Comparison of ENCODE assay signal across 11 cellular contexts in the genomic region with DNA sequence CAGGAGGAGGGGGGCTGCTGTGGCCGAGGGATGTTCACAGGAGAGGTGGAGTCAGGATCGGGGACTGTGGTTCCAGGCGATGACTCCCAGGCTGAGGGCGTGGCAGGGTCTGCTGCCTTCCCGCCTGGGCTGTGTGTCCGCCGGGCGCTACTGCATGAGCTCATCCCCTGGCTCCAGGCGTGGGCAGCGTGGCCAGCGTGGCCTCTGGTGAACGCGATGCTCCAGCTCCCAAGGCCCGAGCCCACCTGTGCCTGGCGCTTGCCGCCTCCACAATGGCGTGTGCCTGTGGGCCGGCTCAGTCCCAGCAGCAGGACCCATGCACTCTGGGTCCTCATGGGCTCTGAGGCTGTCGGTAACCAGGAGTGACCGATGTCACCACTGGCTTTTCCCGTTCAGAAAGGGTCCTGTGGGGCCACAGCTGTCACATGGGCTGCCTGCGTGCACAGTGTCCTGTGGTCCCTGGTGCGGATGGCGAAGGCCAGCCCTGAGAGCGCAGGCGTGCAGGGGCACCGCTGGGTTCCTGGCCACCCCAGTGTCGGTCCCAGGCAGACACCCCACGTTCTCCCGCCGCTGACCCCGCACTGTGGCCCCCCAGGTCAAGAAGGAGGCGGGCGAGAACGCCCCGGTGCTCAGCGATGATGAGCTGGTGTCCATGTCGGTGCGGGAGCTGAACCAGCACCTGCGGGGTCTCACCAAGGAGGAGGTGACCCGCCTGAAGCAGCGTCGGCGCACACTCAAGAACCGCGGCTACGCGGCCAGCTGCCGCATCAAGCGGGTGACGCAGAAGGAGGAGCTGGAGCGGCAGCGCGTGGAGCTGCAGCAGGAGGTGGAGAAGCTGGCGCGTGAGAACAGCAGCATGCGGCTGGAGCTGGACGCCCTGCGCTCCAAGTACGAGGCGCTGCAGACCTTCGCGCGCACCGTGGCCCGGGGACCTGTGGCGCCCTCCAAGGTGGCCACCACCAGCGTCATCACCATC. TPM values are rescaled to one million over a fixed set of nuclear protein-coding genes. Genes with fewer than 3 reads are reported as not detected.
A peak's percentile ranks its signal among the peaks of the same experiment; 100 is the strongest.
DNase-seq lines count a peak whose midpoint lies in the region; ATAC-seq and TF ChIP-seq lines count a peak whose summit lies in the region.
"Had no signal": no experiment of that assay in that cellular context is flagged by ENCODE, and none has a peak within 500 bp of the region (broad histone marks: within the 10 kb centered on the region; RNA-seq: fewer than 3 reads in every experiment).

No MANE protein-coding gene starts in this region.

- ATAC-seq in PC-3 (no peak), HG02623 (IDR thresholded peaks at IDR 0.05; ENCODE audit: unreplicated experiment) (no peak), GM18498 (IDR thresholded peaks at IDR 0.05; ENCODE audit: unreplicated experiment) (no peak)
- ATAC-seq: activated CD8-positive, alpha-beta T cell treated with anti-CD3 and anti-CD28 coated beads for 36 hours had no signal

- no peak overlapping the region for H3K4me2 ChIP-seq in PC-3 (ENCODE audit: low read length)
- H3K4me2 ChIP-seq in skeletal muscle satellite cell (ENCODE audit: low read length): peak overlapping the region; percentile 94

- H3K4me3 ChIP-seq in PC-3 (ENCODE audit: low read length) (no peak overlapping the region), fibroblast of villous mesenchyme (ENCODE audit: low read depth, low read length) (no peak overlapping the region), skeletal muscle satellite cell (ENCODE audit: low read length) (no peak overlapping the region)

- peaks cover 20% of the 10 kb centered on the region for H3K4me1 ChIP-seq in PC-3 (ENCODE audit: insufficient read depth, low read length)
- peaks cover 36% of the 10 kb centered on the region for H3K4me1 ChIP-seq in skeletal muscle satellite cell (ENCODE audit: control insufficient read depth, insufficient read depth, low read length)

- no peak overlapping the region for H2AFZ ChIP-seq in PC-3 (ENCODE audit: low read length)

- no peaks in the 10 kb centered on the region for H3K9me2 ChIP-seq in PC-3 (replicated peaks; ENCODE audit: low read length)

- no peak overlapping the region for H3K9ac ChIP-seq in PC-3 (ENCODE audit: low read length)
- peak overlapping the region; percentile 96 for H3K9ac ChIP-seq in skeletal muscle satellite cell (ENCODE audit: low read depth, low read length)

- POLR2A ChIA-PET in PC-3 (lab: Charles Lee; ENCODE audit: unreplicated experiment): interaction anchor here (0.7 kb wide), 1 partner anchor 10 kb away, joined by 3 read pairs; no protein-coding TSS in a partner anchor

- H3K36me3 ChIP-seq in PC-3 (ENCODE audit: low read depth, low read length): peaks cover 12% of the 10 kb centered on the region
- peaks cover 29% of the 10 kb centered on the region for H3K36me3 ChIP-seq in skeletal muscle satellite cell (ENCODE audit: insufficient read depth, low read length)

- 0 out of 2 replicates have a peak overlapping the region, but pooled peaks have one; percentile 5 for H3K27ac ChIP-seq in PC-3 (ENCODE audit: low read length)

- TF ChIP-seq CTCF in PC-3 (conservative IDR thresholded peaks at IDR 0.05; ENCODE audit: low read depth, low read length) (no peak), fibroblast of villous mesenchyme (IDR thresholded peaks at IDR 0.05; ENCODE audit: insufficient read depth, low read depth, low read length) (no peak)

- no TSS peak for BruUV-seq in PC-3 (replicated peaks; lab: Mats Ljungman, UMichigan)

- no peaks in the 10 kb centered on the region for H3F3A ChIP-seq in PC-3 (ENCODE audit: low read length, unreplicated experiment)

- H3K9me3 ChIP-seq in PC-3 (ENCODE audit: low read length) (no peaks in the 10 kb centered on the region), skeletal muscle satellite cell (replicated peaks; ENCODE audit: low read length) (no peaks in the 10 kb centered on the region)

- DNase-seq in PC-3 (no peak), fibroblast of villous mesenchyme (ENCODE audit: low read depth) (peak; percentile 64), NCI-H1436 treated with DMSO at 0.1 percent for 48 hours (lab: John Stamatoyannopoulos, UW) (no peak)
- DNase-seq: activated CD8-positive, alpha-beta T cell treated with anti-CD3 and anti-CD28 coated beads for 36 hours; amygdala; Kasumi-1; mammary epithelial cell; NCI-H345 had no signal

- intact Hi-C loops in PC-3 (cut with micrococcal nuclease): no loop called here

- CTCF ChIA-PET in PC-3 (lab: Charles Lee): no interaction called here

- H3K79me2 ChIP-seq in PC-3 (ENCODE audit: low read length): peaks cover 54% of the 10 kb centered on the region

- H4K20me1 ChIP-seq in PC-3 (ENCODE audit: low read length): 0 out of 2 replicates have a peak, but pooled peaks cover 2% of the 10 kb centered on the region

- H3K27me3 ChIP-seq in PC-3 (ENCODE audit: low read length) (no peaks in the 10 kb centered on the region), skeletal muscle satellite cell (ENCODE audit: control insufficient read depth, insufficient read depth, low read length) (no peaks in the 10 kb centered on the region)

RNA-seq across cellular contexts. Expression of gene MAFK, which starts 9.1 kb away (rescaled TPM):
- total RNA-seq in PC-3 (2014; rRNA removed) (61.6 and 83.3 TPM in 2 replicates), fibroblast of villous mesenchyme (21.6 and 26.4 TPM in 2 replicates)
- 8.6 and 11.4 TPM in 2 replicates for total RNA-seq in skeletal muscle satellite cell (2012; rRNA removed)

RNA-seq across cellular contexts. Expression of gene TMEM184A, which starts 16.4 kb away (rescaled TPM):
- 23.1 and 31.3 TPM in 2 replicates for total RNA-seq in PC-3 (2014; rRNA removed)
- total RNA-seq in fibroblast of villous mesenchyme: 0.64 and 0.86 TPM in 2 replicates
- total RNA-seq in skeletal muscle satellite cell (2012; rRNA removed): under 0.01 TPM in 1 of 2 replicates, not detected in the other
- total RNA-seq: activated CD8-positive, alpha-beta T cell treated with anti-CD3 and anti-CD28 coated beads for 36 hours had no signal

RNA-seq across cellular contexts. Expression of gene PSMG3, which starts 30.2 kb away (rescaled TPM):
- total RNA-seq in PC-3 (2014; rRNA removed): 133 and 171 TPM in 2 replicates
- 24.6 and 30.9 TPM in 2 replicates for total RNA-seq in fibroblast of villous mesenchyme
- total RNA-seq in skeletal muscle satellite cell (2012; rRNA removed): 47.0 and 47.7 TPM in 2 replicates

RNA-seq across cellular contexts. Expression of gene INTS1, which starts 35.4 kb away (rescaled TPM):
- total RNA-seq in PC-3 (2014; rRNA removed) (62.9 and 92.6 TPM in 2 replicates), fibroblast of villous mesenchyme (45.3 and 69.9 TPM in 2 replicates)
- 63.6 and 65.3 TPM in 2 replicates for total RNA-seq in skeletal muscle satellite cell (2012; rRNA removed)

Comparison
In these comparisons a context has a peak if more than half of its experiments do, and no peak if none do; other contexts are left out.
1. RNA of gene TMEM184A, which starts 16.4 kb away (total RNA-seq): 23.1 to 31.3 TPM in PC-3; 0.64 to 0.86 TPM in fibroblast of villous mesenchyme; every median in the first group is over 10 times any median in the second.